In the genomic region with DNA sequence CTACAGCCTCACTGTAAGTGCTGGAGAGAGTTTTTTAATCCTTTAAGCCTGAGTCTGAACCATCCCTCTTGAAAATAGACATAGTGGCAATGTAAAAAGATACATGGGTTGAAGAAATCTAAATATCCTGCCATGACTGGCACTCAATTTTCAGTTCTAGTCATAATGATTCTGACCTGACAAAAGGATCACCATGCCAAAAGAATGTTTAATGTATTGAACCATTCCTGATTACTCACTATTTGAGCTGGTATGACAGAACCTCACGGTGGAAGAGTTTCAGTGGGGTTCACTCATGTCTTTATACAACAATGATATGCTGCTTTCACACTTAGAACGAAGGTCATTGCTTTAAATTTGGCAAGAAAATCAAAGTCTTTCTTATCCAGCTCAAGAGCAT, we compare ENCODE assay signal across 13 cellular contexts.
DNase-seq lines count a peak whose midpoint lies in the region; ATAC-seq and TF ChIP-seq lines count a peak whose summit lies in the region.
"Had no signal": no experiment of that assay in that cellular context is flagged by ENCODE, and none has a peak within 500 bp of the region (broad histone marks: within the 10 kb centered on the region; RNA-seq: fewer than 3 reads in every experiment).

No MANE protein-coding gene starts in this region.

- intact Hi-C loops in breast epithelium (cut with DNase I; ENCODE audit: low total_unique reads) = no loop called here
- intact Hi-C loops in MCF 10A (cut with micrococcal nuclease) = no loop called here
- intact Hi-C loops in activated CD4-positive, alpha-beta memory T cell treated with anti-CD3 and anti-CD28 coated beads for 36 hours (cut with micrococcal nuclease) = loop anchor here (1.0 to 10.0 kb wide), 5 partner anchors 8 to 287 kb away; no protein-coding TSS in a partner anchor
- intact Hi-C loops in uterus (cut with DNase I; ENCODE audit: low total_unique reads) = no loop called here

- H3K4me1 Mint-ChIP-seq in MCF 10A (ENCODE audit: insufficient read depth, unreplicated experiment) (peaks cover 44% of the 10 kb centered on the region), neural progenitor cell (peaks cover 59% of the 10 kb centered on the region)
- peaks cover 97% of the 10 kb centered on the region for H3K4me1 Mint-ChIP-seq in activated CD4-positive, alpha-beta memory T cell treated with anti-CD3 and anti-CD28 coated beads for 36 hours (ENCODE audit: low read depth)

- H3K9me3 ChIP-seq in breast epithelium = no peaks in the 10 kb centered on the region
- no peaks in the 10 kb centered on the region for H3K9me3 ChIP-seq in uterus
- no peaks in the 10 kb centered on the region for H3K9me3 ChIP-seq in neural progenitor cell (ENCODE audit: low read depth)
- H3K9me3 ChIP-seq: upper lobe of left lung had no signal

- H3K27me3 Mint-ChIP-seq in MCF 10A (ENCODE audit: insufficient read depth, unreplicated experiment) (no peaks in the 10 kb centered on the region), neural progenitor cell (ENCODE audit: insufficient read depth, low read depth) (no peaks in the 10 kb centered on the region)
- H3K27me3 Mint-ChIP-seq in activated CD4-positive, alpha-beta memory T cell treated with anti-CD3 and anti-CD28 coated beads for 36 hours = no peaks in the 10 kb centered on the region

- no peak for DNase-seq in breast epithelium (ENCODE audit: low spot score in 2 of 2)
- no peak for DNase-seq in MCF 10A (ENCODE audit: unreplicated experiment)
- DNase-seq in activated CD4-positive, alpha-beta memory T cell treated with anti-CD3 and anti-CD28 coated beads for 36 hours = no peak
- DNase-seq in kidney tubule cell (ENCODE audit: low spot score) = peak; percentile 80
- no peak for DNase-seq in uterus
- no peak for DNase-seq in neural progenitor cell (ENCODE audit: low spot score)
- DNase-seq: activated gamma-delta T cell treated with Interleukin-2 at 50 U/mL for 16 hours; AML-193; effector CD4-positive, alpha-beta T cell; NK-92 treated with Interleukin-12 subunit alpha and Interleukin-12 subunit beta, amount 100 ng/mL, for 24 hours; upper lobe of left lung had no signal

- no peak overlapping the region for H3K4me3 Mint-ChIP-seq in MCF 10A (ENCODE audit: unreplicated experiment)
- H3K4me3 Mint-ChIP-seq in activated CD4-positive, alpha-beta memory T cell treated with anti-CD3 and anti-CD28 coated beads for 36 hours = peak overlapping the region; percentile 58
- H3K4me3 Mint-ChIP-seq in neural progenitor cell = no peak overlapping the region

- no peaks in the 10 kb centered on the region for H3K27me3 ChIP-seq in breast epithelium
- H3K27me3 ChIP-seq in uterus = no peaks in the 10 kb centered on the region
- no peaks in the 10 kb centered on the region for H3K27me3 ChIP-seq in neural progenitor cell
- H3K27me3 ChIP-seq: upper lobe of left lung had no signal

- H3K4me3 ChIP-seq in breast epithelium (no peak overlapping the region), uterus (no peak overlapping the region), neural progenitor cell (no peak overlapping the region)
- H3K4me3 ChIP-seq: upper lobe of left lung had no signal

- H3K27ac ChIP-seq in breast epithelium = peak overlapping the region; percentile 5 to 18
- peak overlapping the region; percentile 12 to 35 for H3K27ac ChIP-seq in uterus
- no peak overlapping the region for H3K27ac ChIP-seq in neural progenitor cell
- H3K27ac ChIP-seq: upper lobe of left lung had no signal

- TF ChIP-seq CTCF in breast epithelium (IDR thresholded peaks at IDR 0.05) (no peak), MCF 10A (IDR thresholded peaks at IDR 0.05; ENCODE audit: unreplicated experiment) (no peak), uterus (IDR thresholded peaks at IDR 0.05) (no peak), neural progenitor cell (IDR thresholded peaks at IDR 0.05) (no peak)

- H3K36me3 Mint-ChIP-seq in MCF 10A (ENCODE audit: insufficient read depth, unreplicated experiment) (peaks cover 15% of the 10 kb centered on the region), neural progenitor cell (no peaks in the 10 kb centered on the region)
- H3K36me3 Mint-ChIP-seq in activated CD4-positive, alpha-beta memory T cell treated with anti-CD3 and anti-CD28 coated beads for 36 hours = peaks cover 3% of the 10 kb centered on the region

- H3K36me3 ChIP-seq in breast epithelium (no peaks in the 10 kb centered on the region), uterus (no peaks in the 10 kb centered on the region), neural progenitor cell (no peaks in the 10 kb centered on the region)
- H3K36me3 ChIP-seq: upper lobe of left lung had no signal

- H3K27ac Mint-ChIP-seq in MCF 10A (ENCODE audit: low read depth, unreplicated experiment) (no peak overlapping the region), neural progenitor cell (no peak overlapping the region)
- H3K27ac Mint-ChIP-seq in activated CD4-positive, alpha-beta memory T cell treated with anti-CD3 and anti-CD28 coated beads for 36 hours = peak overlapping the region; percentile 94

- CTCF ChIA-PET in MCF 10A (lab: Yijun Ruan, JAX) = no interaction called here
- CTCF ChIA-PET in activated CD4-positive, alpha-beta memory T cell treated with anti-CD3 and anti-CD28 coated beads for 36 hours (lab: Charles Lee) = interaction anchor here (0.9 to 1.3 kb wide), 3 partner anchors 8 to 84 kb away, joined by 3 to 4 read pairs (median 4); no protein-coding TSS in a partner anchor

- no peak overlapping the region for H3K4me2 ChIP-seq in neural progenitor cell

- no peak overlapping the region for H3K9ac ChIP-seq in neural progenitor cell

- no peak overlapping the region for H2AFZ ChIP-seq in neural progenitor cell (replicated peaks)

- ATAC-seq in GM19324 (IDR thresholded peaks at IDR 0.05; ENCODE audit: low FRiP score, unreplicated experiment) (no peak), HG03521 (IDR thresholded peaks at IDR 0.05; ENCODE audit: unreplicated experiment) (no peak)

- no peaks in the 10 kb centered on the region for H3K9me3 Mint-ChIP-seq in MCF 10A (ENCODE audit: unreplicated experiment)
- no peaks in the 10 kb centered on the region for H3K9me3 Mint-ChIP-seq in activated CD4-positive, alpha-beta memory T cell treated with anti-CD3 and anti-CD28 coated beads for 36 hours
- H3K9me3 Mint-ChIP-seq in neural progenitor cell = peaks cover 2% of the 10 kb centered on the region

- POLR2A ChIA-PET in MCF 10A (lab: Yijun Ruan, JAX) = interaction anchor here (1.2 kb wide), 1 partner anchor 31 kb away, joined by 4 read pairs; no protein-coding TSS in a partner anchor
- POLR2A ChIA-PET in activated CD4-positive, alpha-beta memory T cell treated with anti-CD3 and anti-CD28 coated beads for 36 hours (lab: Charles Lee) = interaction anchor here (0.7 to 3.5 kb wide), 7 partner anchors 9 to 96 kb away, joined by 3 to 25 read pairs (median 3); no protein-coding TSS in a partner anchor

- TF ChIP-seq POLR2A in breast epithelium (IDR thresholded peaks at IDR 0.05) (no peak), uterus (IDR thresholded peaks at IDR 0.05) (no peak)

- BruUV-seq in MCF 10A (replicated peaks; lab: Mats Ljungman, UMichigan) = no TSS peak

- H3F3A ChIP-seq in neural progenitor cell (ENCODE audit: low read depth) = peaks cover 5% of the 10 kb centered on the region

- H4K20me1 ChIP-seq in neural progenitor cell (ENCODE audit: low read depth) = no peaks in the 10 kb centered on the region

- H3K4me1 ChIP-seq in breast epithelium (peaks cover 0 to 6% of the 10 kb centered on the region in 2 donors), uterus (peaks cover 0 to 3% of the 10 kb centered on the region in 2 donors), neural progenitor cell (peaks cover 14% of the 10 kb centered on the region)

- H3K79me2 ChIP-seq in neural progenitor cell (ENCODE audit: low read depth) = no peaks in the 10 kb centered on the region
